Comparison of ENCODE assay signal across 16 cellular contexts in genomic region chr1:92194516-92194915, GRCh38.
"Had no signal": no experiment of that assay in that cellular context is flagged by ENCODE, and none has a peak within 500 bp of the region (broad histone marks: within the 10 kb centered on the region; RNA-seq: fewer than 3 reads in every experiment).

No MANE protein-coding gene starts in this region.

- H3K27ac ChIP-seq: breast epithelium, right atrium auricular region, skin epidermis, testis, upper lobe of left lung, VCaP had no signal

- DNase-seq: activated CD4-positive, alpha-beta T cell treated with anti-CD3 and anti-CD28 coated beads for 1 hour; activated CD4-positive, alpha-beta T cell treated with anti-CD3 and anti-CD28 coated beads, Interleukin-2, amount 50 U/mL, for 4 hours; activated naive CD4-positive, alpha-beta T cell treated with anti-CD3 and anti-CD28 coated beads, Interleukin-2, amount 10 ng/mL, durations not matched to agents 7 days and 5 days; cerebellar nuclear complex; effector memory CD4-positive, alpha-beta T cell; head of caudate nucleus; kidney glomerular epithelial cell; nephron progenitor cell; occipital lobe; testis; upper lobe of left lung had no signal

- H3K4me3 ChIP-seq: ascending aorta, breast epithelium, right atrium auricular region, skin epidermis, testis, upper lobe of left lung had no signal
